8 cellular contexts compared by ENCODE assay signal in genomic region chr9:134858051-134858841, GRCh38. TPM values are rescaled to one million over a fixed set of nuclear protein-coding genes. Genes with fewer than 3 reads are reported as not detected.
DNase-seq lines count a peak whose midpoint lies in the region; ATAC-seq, FAIRE-seq and TF ChIP-seq lines count a peak whose summit lies in the region.

No MANE protein-coding gene starts in this region.

- no peaks in the 10 kb centered on the region for H3K4me1 ChIP-seq in small intestine (ENCODE audit: control insufficient read depth in 2 of 2, insufficient read depth in 1 of 2, low read depth in 1 of 2, low read length in 1 of 2)

- H3K27ac ChIP-seq in small intestine (ENCODE audit: low read depth in 1 of 2, low read length in 1 of 2) = no peak overlapping the region

- TF ChIP-seq CTCF in fibroblast of pulmonary artery (IDR thresholded peaks at IDR 0.05; ENCODE audit: low read length, missing control alignments) = no peak

- H3K9me3 ChIP-seq in small intestine (ENCODE audit: control insufficient read depth, low read depth) = no peaks in the 10 kb centered on the region

- WGBS in small intestine, 3 donors = 53 to 67% (median 66%) methylated on average over 11 of the region's 11 CpGs

- peak; percentile 53 for DNase-seq in GM18507 (ENCODE audit: extremely low spot score, insufficient read length, low read depth)
- DNase-seq in M059J (ENCODE audit: low read depth) = peak; percentile 92
- DNase-seq in fibroblast of pulmonary artery (ENCODE audit: low read depth) = peak; percentile 24
- DNase-seq in medulla oblongata (ENCODE audit: extremely low spot score) = no peak
- DNase-seq in cerebellar cortex (ENCODE audit: low spot score) = no peak
- DNase-seq in activated CD4-positive, CD25-positive, alpha-beta regulatory T cell (lab: John Stamatoyannopoulos, UW) = no peak
- no peak for DNase-seq in small intestine

- ATAC-seq in GM21717 (IDR thresholded peaks at IDR 0.05; ENCODE audit: unreplicated experiment) = peak; percentile 64

- FAIRE-seq in GM18507 (lab: Jason Lieb, UNC) (peak; percentile 93), small intestine (lab: Jason Lieb, UNC) (no peak)

- H3K4me3 ChIP-seq in fibroblast of pulmonary artery (replicated peaks; ENCODE audit: low read depth, low read length) (no peak overlapping the region), small intestine (ENCODE audit: low read depth in 1 of 2, low read length in 2 of 2) (no peak overlapping the region)

- no peaks in the 10 kb centered on the region for H3K27me3 ChIP-seq in small intestine (ENCODE audit: control insufficient read depth in 2 of 2, insufficient read depth in 2 of 2, low read length in 2 of 2)

- H3K36me3 ChIP-seq in small intestine (ENCODE audit: control insufficient read depth in 2 of 2, insufficient read depth in 2 of 2, low read length in 2 of 2) = no peaks in the 10 kb centered on the region

RNA-seq across cellular contexts. Expression of gene FCN2, which starts 22.4 kb away (rescaled TPM):
- not detected in 2 replicates for total RNA-seq in M059J (2014; rRNA removed; shearing (Covaris generic))
- polyA plus RNA-seq in small intestine = not detected

RNA-seq across cellular contexts. Expression of gene FCN1, which starts 59.5 kb away (rescaled TPM):
- not detected in 2 replicates for total RNA-seq in M059J (2014; rRNA removed; shearing (Covaris generic))
- polyA plus RNA-seq in small intestine = under 1 TPM in 1 of 3 donors, not detected in 2; 0.94 TPM

Comparison
In these comparisons a context has a peak if more than half of its experiments do, and no peak if none do; other contexts are left out.
1. DNase-seq: peak in GM18507 (single experiment), M059J (single experiment) and fibroblast of pulmonary artery (single experiment); none in medulla oblongata (single experiment), cerebellar cortex (single experiment), activated CD4-positive, CD25-positive, alpha-beta regulatory T cell (0 of 4) and small intestine (single experiment).